Comparison of ENCODE assay signal across 8 cellular contexts in the genomic region with DNA sequence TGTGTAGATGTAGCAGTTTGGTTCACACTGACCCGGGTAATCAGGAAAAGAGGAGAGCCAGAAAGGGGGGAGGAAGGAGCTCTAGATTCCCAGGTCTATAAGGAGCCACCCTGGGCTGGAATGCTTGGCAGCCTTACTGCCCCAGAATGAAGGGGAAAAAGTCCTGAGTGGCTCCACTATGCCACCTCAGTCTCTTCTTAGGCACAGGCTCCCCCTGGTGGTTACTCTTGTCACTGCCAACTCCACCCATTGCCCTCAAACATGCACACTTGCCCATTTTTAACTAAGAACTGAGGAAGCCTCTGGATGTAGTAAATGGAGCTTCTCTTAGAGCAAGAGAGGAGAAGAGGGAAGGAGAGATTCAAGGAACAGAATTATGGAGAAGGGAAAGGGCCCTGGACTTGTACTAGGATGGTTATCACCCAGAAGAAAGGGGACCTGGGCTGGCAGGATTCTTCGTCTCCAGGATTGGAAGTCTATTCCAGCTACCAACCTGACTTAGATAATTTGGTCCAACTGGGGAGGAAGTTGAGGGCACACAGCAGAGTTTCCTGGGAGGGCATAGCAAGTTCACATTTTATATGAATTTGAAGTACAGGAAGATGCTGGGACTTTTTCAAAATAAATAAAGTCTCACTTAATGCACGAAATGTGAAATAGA. TPM values are rescaled to one million over a fixed set of nuclear protein-coding genes. Genes with fewer than 3 reads are reported as not detected.
DNase-seq lines count a peak whose midpoint lies in the region; TF ChIP-seq lines count a peak whose summit lies in the region.

No MANE protein-coding gene starts in this region.

- peak; percentile 95 for TF ChIP-seq CTCF in C4-2B (conservative IDR thresholded peaks at IDR 0.05)
- TF ChIP-seq CTCF in cardiac fibroblast (IDR thresholded peaks at IDR 0.05; ENCODE audit: low read depth, low read length), result peak; percentile 91

- no peaks in the 10 kb centered on the region for H3K27me3 ChIP-seq in H7 (ENCODE audit: control insufficient read depth, insufficient read depth, low read length)

- no peaks in the 10 kb centered on the region for H3K36me3 ChIP-seq in H7 (replicated peaks; ENCODE audit: control insufficient read depth, insufficient read depth, low read length)

- H3K27ac ChIP-seq in C4-2B, result no peak overlapping the region

- H3K4me3 ChIP-seq in H7 (ENCODE audit: insufficient read depth, low read depth, low read length), result no peak overlapping the region
- H3K4me3 ChIP-seq in cardiac fibroblast (replicated peaks in 1 of 2; ENCODE audit: low read depth in 2 of 2, low read length in 2 of 2), result no peak overlapping the region

- peak; percentile 84 for DNase-seq in H7
- DNase-seq in NCI-H2227 treated with DMSO at 0.1 percent for 48 hours (lab: John Stamatoyannopoulos, UW), result peak; percentile 58
- peak; percentile 62 for DNase-seq in activated CD4-positive, CD25-positive, alpha-beta regulatory T cell treated with anti-CD3 and anti-CD28 coated beads, Interleukin-2, amount 50 U/mL, for 16 hours (ENCODE audit: low read depth, low spot score)
- DNase-seq in cardiac fibroblast (ENCODE audit: low read depth in 2 of 2), result peak; percentile 86 to 88
- DNase-seq in kidney glomerular epithelial cell (lab: John Stamatoyannopoulos, UW), result peak; percentile 67
- peak; percentile 80 for DNase-seq in stimulated activated CD4-positive, alpha-beta T cell treated with anti-CD3 and anti-CD28 coated beads, Interleukin-2, amount 100 ng/mL, for 48 hours
- DNase-seq in mesenteric fat pad (ENCODE audit: low spot score), result no peak

RNA-seq across cellular contexts. Expression of a gene that starts 7.8 kb away (rescaled TPM):
- 28.6 and 31.1 TPM in 2 replicates for total RNA-seq in H7 (2014; rRNA removed; shearing (Covaris generic))
- 15.7 TPM for total RNA-seq in mesenteric fat pad

RNA-seq across cellular contexts. Expression of a gene that starts 17.0 kb away (rescaled TPM):
- total RNA-seq in H7 (2014; rRNA removed; shearing (Covaris generic)), result 4.4 and 4.5 TPM in 2 replicates
- total RNA-seq in mesenteric fat pad, result 28.2 TPM

RNA-seq across cellular contexts. Expression of a gene that starts 47.2 kb away (rescaled TPM):
- 85.5 and 87.2 TPM in 2 replicates for total RNA-seq in H7 (2014; rRNA removed; shearing (Covaris generic))
- total RNA-seq in mesenteric fat pad, result 33.0 TPM

RNA-seq across cellular contexts. Expression of a gene that starts 59.8 kb away (rescaled TPM):
- 40.0 and 44.3 TPM in 2 replicates for total RNA-seq in H7 (2014; rRNA removed; shearing (Covaris generic))
- total RNA-seq in mesenteric fat pad, result 49.7 TPM
